In genomic region chr16:86610779-86611516, GRCh38 we compare ENCODE assay signal across 1 cellular context.
TF ChIP-seq lines count a peak whose summit lies in the region.

No MANE protein-coding gene starts in this region.

TF ChIP-seq in HepG2, 621 proteins besides CTCF, POLR2A, EP300 and RAD21 (continued from another document):
- no peak for TF ChIP-seq AKNA (CRISPR knock-in tag; IDR thresholded peaks at IDR 0.05; ENCODE audit: borderline replicate concordance)
- TF ChIP-seq ZNF512 (CRISPR knock-in tag; IDR thresholded peaks at IDR 0.05) = no peak
- no peak for TF ChIP-seq HMGXB3 (CRISPR knock-in tag; IDR thresholded peaks at IDR 0.05; ENCODE audit: borderline replicate concordance)
- TF ChIP-seq HES4 (CRISPR knock-in tag; IDR thresholded peaks at IDR 0.05; ENCODE audit: borderline replicate concordance) = no peak
- TF ChIP-seq ZNF589 (CRISPR knock-in tag; conservative IDR thresholded peaks at IDR 0.05) = no peak
- TF ChIP-seq ZBED4 (CRISPR knock-in tag; IDR thresholded peaks at IDR 0.05; ENCODE audit: borderline replicate concordance) = no peak
- TF ChIP-seq SP2 (CRISPR knock-in tag; IDR thresholded peaks at IDR 0.05) = no peak
- no peak for TF ChIP-seq CEBPB (IDR thresholded peaks at IDR 0.05; ENCODE audit: borderline replicate concordance, low read depth, low read length)
- TF ChIP-seq PAF1 (CRISPR knock-in tag; IDR thresholded peaks at IDR 0.05) = no peak
- TF ChIP-seq TSC22D2 (CRISPR knock-in tag; IDR thresholded peaks at IDR 0.05; ENCODE audit: borderline replicate concordance) = no peak
- no peak for TF ChIP-seq NBN (conservative IDR thresholded peaks at IDR 0.05)
- TF ChIP-seq ZNF644 (CRISPR knock-in tag; IDR thresholded peaks at IDR 0.05; ENCODE audit: low read depth) = peak; percentile 43; the same call in 1 of the 2 replicates
- TF ChIP-seq SMAD9 (CRISPR knock-in tag; IDR thresholded peaks at IDR 0.05) = no peak
- no peak for TF ChIP-seq ZNF20 (CRISPR knock-in tag; IDR thresholded peaks at IDR 0.05)
- TF ChIP-seq AGO2 (optimal IDR thresholded peaks at IDR 0.05; ENCODE audit: low read depth, low read length) = no peak
- peak; percentile 49; the same call in 1 of the 2 replicates for TF ChIP-seq MTA1 (CRISPR knock-in tag; IDR thresholded peaks at IDR 0.05; ENCODE audit: borderline replicate concordance)
- TF ChIP-seq NFYC (CRISPR knock-in tag; IDR thresholded peaks at IDR 0.05) = no peak
- no peak for TF ChIP-seq ZNF646 (CRISPR knock-in tag; IDR thresholded peaks at IDR 0.05)
- no peak for TF ChIP-seq ZHX1 (CRISPR knock-in tag; IDR thresholded peaks at IDR 0.05; ENCODE audit: low read depth)
- no peak for TF ChIP-seq MEF2D (CRISPR knock-in tag; IDR thresholded peaks at IDR 0.05)
- no peak for TF ChIP-seq ZFAT (CRISPR knock-in tag; conservative IDR thresholded peaks at IDR 0.05)
- TF ChIP-seq CC2D1A (CRISPR knock-in tag; IDR thresholded peaks at IDR 0.05) = no peak
- peak; percentile 48; the same call in 1 of the 2 replicates for TF ChIP-seq NFKB2 (CRISPR knock-in tag; IDR thresholded peaks at IDR 0.05; ENCODE audit: borderline replicate concordance)
- peak; percentile 84 for TF ChIP-seq HNF4A (CRISPR knock-in tag; IDR thresholded peaks at IDR 0.05)
- no peak; the same call in 1 of the 2 replicates for TF ChIP-seq ZMYM4 (CRISPR knock-in tag; IDR thresholded peaks at IDR 0.05)
- TF ChIP-seq POLR2AphosphoS2 (IDR thresholded peaks at IDR 0.05; ENCODE audit: low read depth, low read length) = no peak
